In the genomic region with DNA sequence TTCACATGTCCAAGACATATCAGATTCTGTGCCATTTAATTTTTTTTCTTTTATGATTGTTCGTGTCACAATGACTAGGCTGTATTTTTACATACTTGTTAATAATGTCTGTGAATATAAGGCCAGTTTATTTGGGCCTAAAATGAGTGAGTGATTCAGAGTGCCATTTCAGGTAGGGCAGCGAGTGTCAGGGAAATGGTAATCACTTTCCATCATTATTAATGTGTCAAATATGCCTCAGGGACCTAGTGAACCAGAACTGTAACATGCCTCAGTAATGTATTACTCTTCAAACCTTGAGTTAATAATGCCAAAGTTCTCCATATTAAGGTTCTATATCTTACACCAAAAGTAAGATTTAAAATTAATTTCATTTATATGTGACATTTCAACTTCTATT, we compare ENCODE assay signal across 25 cellular contexts.
"Had no signal": no experiment of that assay in that cellular context is flagged by ENCODE, and none has a peak within 500 bp of the region (broad histone marks: within the 10 kb centered on the region; RNA-seq: fewer than 3 reads in every experiment).

No MANE protein-coding gene starts in this region.

- H3K4me3 ChIP-seq: body of pancreas, colonic mucosa, esophagus squamous epithelium, gastroesophageal sphincter had no signal

- H3K9me3 ChIP-seq: body of pancreas, colonic mucosa, esophagus squamous epithelium, gastroesophageal sphincter had no signal

- H3K4me1 ChIP-seq: body of pancreas, colonic mucosa, esophagus squamous epithelium, gastroesophageal sphincter had no signal

- ATAC-seq: activated T-cell treated with anti-CD3 and anti-CD28 coated beads, Interleukin-2, amount 50 U/mL, for 72 hours; body of pancreas; gastroesophageal sphincter; WTC11 had no signal

- H3K27ac ChIP-seq: body of pancreas, colonic mucosa, esophagus squamous epithelium, gastroesophageal sphincter had no signal

- H3K36me3 ChIP-seq: colonic mucosa, esophagus squamous epithelium, gastroesophageal sphincter had no signal

- H3K27me3 ChIP-seq: body of pancreas, colonic mucosa, esophagus squamous epithelium, gastroesophageal sphincter had no signal

- DNase-seq: activated CD4-positive, alpha-beta memory T cell treated with anti-CD3 and anti-CD28 coated beads, Interleukin-2, amount 10 ng/mL, durations not matched to agents 7 days and 5 days; activated CD4-positive, alpha-beta T cell treated with anti-CD3 and anti-CD28 coated beads for 1 hour; activated CD4-positive, alpha-beta T cell treated with anti-CD3 and anti-CD28 coated beads for 4 hours; activated CD4-positive, alpha-beta T cell treated with anti-CD3 and anti-CD28 coated beads, Interleukin-2, amount 10 ng/mL, durations not matched to agents 7 days and 5 days; activated CD4-positive, alpha-beta T cell treated with anti-CD3 and anti-CD28 coated beads, Interleukin-2, amount 50 U/mL, for 4 hours; activated CD8-positive, alpha-beta memory T cell treated with anti-CD3 and anti-CD28 coated beads, Interleukin-2, amount 50 U/mL, for 48 hours; activated gamma-delta T cell treated with Interleukin-2 at 50 U/mL for 16 hours; activated naive CD4-positive, alpha-beta T cell treated with anti-CD3 and anti-CD28 coated beads, Interleukin-2, amount 50 U/mL, for 16 hours; activated naive CD4-positive, alpha-beta T cell treated with Interleukin-2 at 50 U/mL for 16 hours; activated T-cell treated with anti-CD3 and anti-CD28 coated beads for 4 hours; activated T-cell treated with anti-CD3 and anti-CD28 coated beads, Interleukin-2, amount 50 U/mL, for 24 hours; activated T-cell treated with anti-CD3 and anti-CD28 coated beads, Interleukin-2, amount 50 U/mL, for 72 hours; amniotic stem cell; anterior cingulate cortex; body of pancreas; caudate nucleus; cerebellar nuclear complex; colonic mucosa; effector CD8-positive, alpha-beta T cell; erythroblast; esophagus squamous epithelium; foreskin melanocyte; T-helper 2 cell had no signal
